3 cellular contexts compared by ENCODE assay signal in genomic region chr12:92987846-92988621, GRCh38.
TF ChIP-seq lines count a peak whose summit lies in the region.

No MANE protein-coding gene starts in this region.

TF ChIP-seq in SK-N-SH treated with all-trans-retinoic acid at 6 μM for 48 hours, 23 proteins besides CTCF, POLR2A, EP300 and RAD21 (continues in another document):
- no peak for TF ChIP-seq POU6F1 (CRISPR knock-in tag; IDR thresholded peaks at IDR 0.05; ENCODE audit: borderline replicate concordance, low read depth)
- no peak for TF ChIP-seq ESRRG (CRISPR knock-in tag; IDR thresholded peaks at IDR 0.05)
- TF ChIP-seq RARB (CRISPR knock-in tag; IDR thresholded peaks at IDR 0.05): no peak
- TF ChIP-seq ZNF8 (CRISPR knock-in tag; IDR thresholded peaks at IDR 0.05): no peak
- TF ChIP-seq TSHZ2 (CRISPR knock-in tag; IDR thresholded peaks at IDR 0.05): no peak
- TF ChIP-seq CREB5 (CRISPR knock-in tag; IDR thresholded peaks at IDR 0.05; ENCODE audit: low read depth): no peak
- no peak for TF ChIP-seq ZNF70 (CRISPR knock-in tag; IDR thresholded peaks at IDR 0.05)

TF ChIP-seq in SK-N-SH, 30 proteins besides CTCF, POLR2A, EP300 and RAD21:
- no peak for TF ChIP-seq NFIC (IDR thresholded peaks at IDR 0.05; ENCODE audit: borderline replicate concordance)
- TF ChIP-seq RXRA (IDR thresholded peaks at IDR 0.05; ENCODE audit: borderline replicate concordance, low read depth): no peak
- no peak for TF ChIP-seq CHD2 (IDR thresholded peaks at IDR 0.05; ENCODE audit: low read length, partially characterized antibody)
- TF ChIP-seq EZH2phosphoT487 (IDR thresholded peaks at IDR 0.05; ENCODE audit: borderline replicate concordance, low read depth): no peak
- no peak for TF ChIP-seq MEF2A (IDR thresholded peaks at IDR 0.05; ENCODE audit: borderline replicate concordance, low read depth)
- no peak for TF ChIP-seq FOXM1 (IDR thresholded peaks at IDR 0.05; ENCODE audit: low read depth)
- TF ChIP-seq USF2 (IDR thresholded peaks at IDR 0.05; ENCODE audit: borderline replicate concordance, low read depth, low read length): no peak
- no peak for TF ChIP-seq SIN3A (IDR thresholded peaks at IDR 0.05; ENCODE audit: borderline replicate concordance, low read depth, low read length)

TF ChIP-seq in endothelial cell of umbilical vein, 7 proteins besides CTCF, POLR2A, EP300 and RAD21:
- TF ChIP-seq FOS (IDR thresholded peaks at IDR 0.05; ENCODE audit: borderline replicate concordance, insufficient read depth, low read length) (no peak), JUN (IDR thresholded peaks at IDR 0.05; ENCODE audit: borderline replicate concordance, insufficient read depth, insufficient read length, low read depth) (no peak), MAX (IDR thresholded peaks at IDR 0.05; ENCODE audit: insufficient read depth, insufficient read length) (no peak), POLR2AphosphoS5 (IDR thresholded peaks at IDR 0.05; ENCODE audit: insufficient read depth, low read depth, low read length) (no peak), MYC (IDR thresholded peaks at IDR 0.05; ENCODE audit: low read depth, low read length) (no peak), GATA2 (IDR thresholded peaks at IDR 0.05; ENCODE audit: insufficient read depth, insufficient read length, low read depth, low read length) (no peak)
TF ChIP-seq in endothelial cell of umbilical vein: peak in this region for 0.
